27 cellular contexts compared by ENCODE assay signal in the genomic region with DNA sequence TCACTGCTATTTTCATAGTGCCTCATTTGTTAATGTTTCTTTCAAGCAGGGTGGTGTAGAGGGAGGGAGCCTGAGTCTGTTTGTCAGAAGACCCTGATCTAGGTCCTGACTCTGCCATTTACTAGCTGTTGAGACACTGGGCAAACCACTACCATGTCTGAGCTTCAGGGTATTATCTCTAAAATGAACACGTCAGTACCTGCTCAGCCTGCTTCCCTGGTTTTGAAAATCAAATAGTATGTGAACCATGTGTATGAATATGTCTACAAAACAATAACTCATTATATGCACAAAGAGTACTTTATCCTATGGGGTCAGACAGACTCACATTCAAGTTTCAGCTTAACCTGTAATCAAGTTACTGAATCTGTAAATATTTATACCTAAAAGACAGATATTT. TPM values are rescaled to one million over a fixed set of nuclear protein-coding genes. Genes with fewer than 3 reads are reported as not detected.
"Had no signal": no experiment of that assay in that cellular context is flagged by ENCODE, and none has a peak within 500 bp of the region (broad histone marks: within the 10 kb centered on the region; RNA-seq: fewer than 3 reads in every experiment).

No MANE protein-coding gene starts in this region.

- H3K27ac Mint-ChIP-seq: naive thymus-derived CD4-positive, alpha-beta T cell; nephron progenitor cell; stimulated activated memory B cell treated with anti-CD40 and anti-IgM and Interleukin-4, amounts not matched to agents 10 μg/mL and 1 μg/mL and 100 μg/mL, for 72 hours; stimulated activated naive CD8-positive, alpha-beta T cell treated with anti-CD3 and anti-CD28 coated beads, Interleukin-15, Interleukin-2, amounts not matched to agents 100 ng/mL and 50 ng/mL, for 24 hours had no signal

- H3K9me3 Mint-ChIP-seq: nephron progenitor cell had no signal

- H3K4me3 ChIP-seq: coronary artery, esophagus squamous epithelium, hepatocyte, left ventricle myocardium inferior, lung, prostate gland, right lobe of liver, spleen, tibial artery had no signal

- H3K4me1 Mint-ChIP-seq: nephron progenitor cell; stimulated activated memory B cell treated with anti-CD40 and anti-IgM and Interleukin-4, amounts not matched to agents 10 μg/mL and 1 μg/mL and 100 μg/mL, for 72 hours had no signal

- H3K27me3 Mint-ChIP-seq: naive thymus-derived CD4-positive, alpha-beta T cell; stimulated activated memory B cell treated with anti-CD40 and anti-IgM and Interleukin-4, amounts not matched to agents 10 μg/mL and 1 μg/mL and 100 μg/mL, for 72 hours; stimulated activated naive CD8-positive, alpha-beta T cell treated with anti-CD3 and anti-CD28 coated beads, Interleukin-15, Interleukin-2, amounts not matched to agents 100 ng/mL and 50 ng/mL, for 24 hours had no signal

- DNase-seq: effector CD8-positive, alpha-beta T cell; esophagus squamous epithelium; foreskin fibroblast; kidney; left cardiac atrium; left ventricle myocardium inferior; mesendoderm; naive thymus-derived CD4-positive, alpha-beta T cell; nephron progenitor cell; right lobe of liver; spleen; stimulated activated CD4-positive, alpha-beta T cell treated with anti-CD3 and anti-CD28 coated beads, Interleukin-15, amount 100 ng/mL, for 24 hours; stimulated activated CD4-positive, alpha-beta T cell treated with anti-CD3 and anti-CD28 coated beads, Interleukin-1b, Interleukin-23, amount 100 ng/mL, for 48 hours; stimulated activated CD4-positive, alpha-beta T cell treated with anti-CD3 and anti-CD28 coated beads, Interleukin-4, amount 100 ng/mL, for 24 hours; tibial artery had no signal

- H3K27me3 ChIP-seq: hepatocyte, right lobe of liver, spleen, tibial artery had no signal

- H3K4me1 ChIP-seq: esophagus squamous epithelium, left ventricle myocardium inferior, parathyroid adenoma, prostate gland, right lobe of liver, spleen, tibial artery had no signal

- H3K27ac ChIP-seq: coronary artery, esophagus squamous epithelium, hepatocyte, left ventricle myocardium inferior, parathyroid adenoma, prostate gland, right lobe of liver, spleen, tibial artery had no signal

- ATAC-seq: left cardiac atrium; naive thymus-derived CD4-positive, alpha-beta T cell; right lobe of liver; stimulated activated memory B cell treated with anti-CD40 and anti-IgM and Interleukin-4, amounts not matched to agents 10 μg/mL and 1 μg/mL and 100 μg/mL, for 72 hours had no signal

- H3K4me3 Mint-ChIP-seq: naive thymus-derived CD4-positive, alpha-beta T cell; nephron progenitor cell; stimulated activated memory B cell treated with anti-CD40 and anti-IgM and Interleukin-4, amounts not matched to agents 10 μg/mL and 1 μg/mL and 100 μg/mL, for 72 hours; stimulated activated naive CD8-positive, alpha-beta T cell treated with anti-CD3 and anti-CD28 coated beads, Interleukin-15, Interleukin-2, amounts not matched to agents 100 ng/mL and 50 ng/mL, for 24 hours had no signal

- H3K36me3 Mint-ChIP-seq: naive thymus-derived CD4-positive, alpha-beta T cell; stimulated activated memory B cell treated with anti-CD40 and anti-IgM and Interleukin-4, amounts not matched to agents 10 μg/mL and 1 μg/mL and 100 μg/mL, for 72 hours had no signal

RNA-seq across cellular contexts. Expression of gene SYNPR, which starts 25.1 kb away (rescaled TPM):
- total RNA-seq: dermis microvascular lymphatic vessel endothelial cell; esophagus squamous epithelium; kidney; mononuclear cell; naive thymus-derived CD4-positive, alpha-beta T cell; omental fat pad; prostate gland; renal cortical epithelial cell; right lobe of liver; spleen; ureter had no signal
- polyA plus RNA-seq: hepatocyte; lung; naive thymus-derived CD4-positive, alpha-beta T cell; spleen had no signal
